ENCODE assay signal across 8 cellular contexts in the genomic region with DNA sequence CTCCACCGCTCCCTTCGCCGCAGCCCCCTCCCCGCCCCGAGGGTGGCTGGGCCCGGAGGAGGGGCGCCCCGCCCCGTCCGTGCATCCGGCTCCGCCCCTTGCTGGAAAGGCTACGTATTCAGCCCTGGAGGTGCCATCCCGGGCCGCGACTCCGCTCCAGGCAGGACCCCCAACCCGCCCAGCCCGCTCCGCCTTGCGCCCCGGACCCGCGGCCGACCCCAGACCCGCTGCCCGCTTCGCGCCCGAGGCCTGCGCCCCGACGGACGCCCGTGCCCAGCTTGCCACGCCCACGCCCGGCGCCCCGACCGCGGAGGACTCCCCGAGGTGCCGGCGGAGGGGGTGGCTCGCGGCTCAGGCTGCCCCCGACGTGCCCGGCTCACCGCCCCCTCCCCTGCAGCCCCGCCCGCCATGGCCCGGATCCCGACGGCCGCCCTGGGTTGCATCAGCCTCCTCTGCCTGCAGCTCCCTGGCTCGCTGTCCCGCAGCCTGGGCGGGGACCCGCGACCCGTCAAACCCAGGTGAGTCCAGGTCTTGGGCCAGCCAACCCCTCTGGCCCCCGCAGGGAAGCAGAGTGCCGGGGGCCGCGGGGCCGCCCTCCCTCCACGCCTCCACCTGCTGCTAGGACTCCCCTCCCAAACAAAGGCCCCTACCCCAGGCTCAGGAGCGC. TPM values are rescaled to one million over a fixed set of nuclear protein-coding genes. Genes with fewer than 3 reads are reported as not detected.
A peak's percentile ranks its signal among the peaks of the same experiment; 100 is the strongest.
DNase-seq lines count a peak whose midpoint lies in the region; ATAC-seq and FAIRE-seq lines count a peak whose summit lies in the region.

A gene with protein sequence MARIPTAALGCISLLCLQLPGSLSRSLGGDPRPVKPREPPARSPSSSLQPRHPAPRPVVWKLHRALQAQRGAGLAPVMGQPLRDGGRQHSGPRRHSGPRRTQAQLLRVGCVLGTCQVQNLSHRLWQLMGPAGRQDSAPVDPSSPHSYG (plus strand): TSS at position 104 of the 667 bp plus-strand sequence. CDS start 305 bp downstream, at position 409.

- ATAC-seq in Right ventricle myocardium superior (ENCODE audit: poor library complexity) (peak; percentile 50), GM18511 (IDR thresholded peaks at IDR 0.05; ENCODE audit: unreplicated experiment) (no peak), HG03520 (IDR thresholded peaks at IDR 0.05; ENCODE audit: unreplicated experiment) (no peak)

- peak within 1 kb of the TSS; percentile 38 for H3K27ac Mint-ChIP-seq in activated T-helper 2 cell treated with anti-CD3 and anti-CD28 coated beads, Interferon-gamma antibody, Interleukin-2, Interleukin-4, amounts not matched to agents 10 μg/mL and 5 μg/mL and 100 μg/mL, durations not matched to agents 14 hours and 24 hours and 36 hours

- peaks cover 7% of the 10 kb centered on the region for H3K4me1 Mint-ChIP-seq in activated T-helper 2 cell treated with anti-CD3 and anti-CD28 coated beads, Interferon-gamma antibody, Interleukin-2, Interleukin-4, amounts not matched to agents 10 μg/mL and 5 μg/mL and 100 μg/mL, durations not matched to agents 14 hours and 24 hours and 36 hours (ENCODE audit: low read depth)

- H3K27me3 ChIP-seq in MG63 (no peaks in the 10 kb centered on the region), small intestine (ENCODE audit: control insufficient read depth in 2 of 2, insufficient read depth in 2 of 2, low read length in 2 of 2) (peaks cover 0 to 2% of the 10 kb centered on the region in 2 donors)

- H3K36me3 Mint-ChIP-seq in activated T-helper 2 cell treated with anti-CD3 and anti-CD28 coated beads, Interferon-gamma antibody, Interleukin-2, Interleukin-4, amounts not matched to agents 10 μg/mL and 5 μg/mL and 100 μg/mL, durations not matched to agents 14 hours and 24 hours and 36 hours (ENCODE audit: low read depth): no peaks in the 10 kb centered on the region

- H3K9me3 ChIP-seq in MG63 (no peaks in the 10 kb centered on the region), small intestine (ENCODE audit: control insufficient read depth, low read depth) (no peaks in the 10 kb centered on the region)

- H3K36me3 ChIP-seq in MG63: peaks cover 12% of the 10 kb centered on the region
- H3K36me3 ChIP-seq in small intestine (ENCODE audit: control insufficient read depth in 2 of 2, insufficient read depth in 2 of 2, low read length in 2 of 2): no peaks in the 10 kb centered on the region

- intact Hi-C loops in activated T-helper 2 cell treated with anti-CD3 and anti-CD28 coated beads, Interferon-gamma antibody, Interleukin-2, Interleukin-4, amounts not matched to agents 10 μg/mL and 5 μg/mL and 100 μg/mL, durations not matched to agents 14 hours and 24 hours and 36 hours (cut with micrococcal nuclease): no loop called here
- intact Hi-C loops in Right ventricle myocardium superior (cut with DNase I): no loop called here

- H3K9me3 Mint-ChIP-seq in activated T-helper 2 cell treated with anti-CD3 and anti-CD28 coated beads, Interferon-gamma antibody, Interleukin-2, Interleukin-4, amounts not matched to agents 10 μg/mL and 5 μg/mL and 100 μg/mL, durations not matched to agents 14 hours and 24 hours and 36 hours: no peaks in the 10 kb centered on the region

- FAIRE-seq in small intestine (lab: Jason Lieb, UNC): no peak

- DNase-seq in AG20443 (ENCODE audit: low spot score) (peak; percentile 80), MG63 (peak; percentile 76), Right ventricle myocardium superior (no peak), small intestine (peak; percentile 43), DMS153 treated with DMSO at 0.1 percent for 48 hours (lab: John Stamatoyannopoulos, UW; ENCODE audit: unreplicated experiment) (no peak)
- DNase-seq in activated T-helper 2 cell treated with anti-CD3 and anti-CD28 coated beads, Interferon-gamma antibody, Interleukin-2, Interleukin-4, amounts not matched to agents 10 μg/mL and 5 μg/mL and 100 μg/mL, durations not matched to agents 14 hours and 24 hours and 36 hours (ENCODE audit: low spot score): peak; percentile 69

- H3K4me1 ChIP-seq in small intestine (ENCODE audit: control insufficient read depth in 2 of 2, insufficient read depth in 1 of 2, low read depth in 1 of 2, low read length in 1 of 2): peaks cover 0 to 3% of the 10 kb centered on the region in 2 donors

- peaks cover 15% of the 10 kb centered on the region for H3K27me3 Mint-ChIP-seq in activated T-helper 2 cell treated with anti-CD3 and anti-CD28 coated beads, Interferon-gamma antibody, Interleukin-2, Interleukin-4, amounts not matched to agents 10 μg/mL and 5 μg/mL and 100 μg/mL, durations not matched to agents 14 hours and 24 hours and 36 hours (ENCODE audit: low read depth)

- WGBS in small intestine, 3 donors: 3 to 6% (median 5%) methylated on average over 26 to 70 of the region's 70 CpGs

- H3K4me3 Mint-ChIP-seq in activated T-helper 2 cell treated with anti-CD3 and anti-CD28 coated beads, Interferon-gamma antibody, Interleukin-2, Interleukin-4, amounts not matched to agents 10 μg/mL and 5 μg/mL and 100 μg/mL, durations not matched to agents 14 hours and 24 hours and 36 hours (ENCODE audit: low read depth): peak within 1 kb of the TSS; percentile 78

- peak within 1 kb of the TSS; percentile 54 to 70 for H3K27ac ChIP-seq in small intestine (ENCODE audit: low read depth in 1 of 2, low read length in 1 of 2)

- H3K4me3 ChIP-seq in MG63 (peak within 1 kb of the TSS; percentile 86), small intestine (ENCODE audit: low read depth in 1 of 2, low read length in 2 of 2) (peak within 1 kb of the TSS; percentile 63 to 81)

RNA-seq across cellular contexts. Expression of the gene that starts here (rescaled TPM):
- 2.2 and 6.9 TPM in 2 replicates for total RNA-seq in MG63 (2014; rRNA removed; shearing (Covaris generic); ENCODE audit: low replicate concordance)
- 2.2 and 2.9 TPM in 2 replicates for total RNA-seq in activated T-helper 2 cell treated with anti-CD3 and anti-CD28 coated beads, Interferon-gamma antibody, Interleukin-2, Interleukin-4, amounts not matched to agents 10 μg/mL and 5 μg/mL and 100 μg/mL, durations not matched to agents 14 hours and 24 hours and 36 hours
- not detected for total RNA-seq in Right ventricle myocardium superior
- polyA plus RNA-seq in small intestine: 10 to 100 TPM in 1 of 3 donors, 1 to 10 TPM in 2; 2.2 to 13.9 (median 3.5) TPM

Comparison
In these comparisons a context has a peak if more than half of its experiments do, and no peak if none do; other contexts are left out.
1. Peak in ATAC-seq in Right ventricle myocardium superior; RNA of the gene not detected or under 1 TPM.
2. DNase-seq: peak in AG20443 (single experiment), MG63 (single experiment), activated T-helper 2 cell treated with anti-CD3 and anti-CD28 coated beads, Interferon-gamma antibody, Interleukin-2, Interleukin-4, amounts not matched to agents 10 μg/mL and 5 μg/mL and 100 μg/mL, durations not matched to agents 14 hours and 24 hours and 36 hours (single experiment) and small intestine (single experiment); none in Right ventricle myocardium superior (single experiment) and DMS153 treated with DMSO at 0.1 percent for 48 hours (single experiment).